Comparison of ENCODE assay signal across 1 cellular context in the genomic region with DNA sequence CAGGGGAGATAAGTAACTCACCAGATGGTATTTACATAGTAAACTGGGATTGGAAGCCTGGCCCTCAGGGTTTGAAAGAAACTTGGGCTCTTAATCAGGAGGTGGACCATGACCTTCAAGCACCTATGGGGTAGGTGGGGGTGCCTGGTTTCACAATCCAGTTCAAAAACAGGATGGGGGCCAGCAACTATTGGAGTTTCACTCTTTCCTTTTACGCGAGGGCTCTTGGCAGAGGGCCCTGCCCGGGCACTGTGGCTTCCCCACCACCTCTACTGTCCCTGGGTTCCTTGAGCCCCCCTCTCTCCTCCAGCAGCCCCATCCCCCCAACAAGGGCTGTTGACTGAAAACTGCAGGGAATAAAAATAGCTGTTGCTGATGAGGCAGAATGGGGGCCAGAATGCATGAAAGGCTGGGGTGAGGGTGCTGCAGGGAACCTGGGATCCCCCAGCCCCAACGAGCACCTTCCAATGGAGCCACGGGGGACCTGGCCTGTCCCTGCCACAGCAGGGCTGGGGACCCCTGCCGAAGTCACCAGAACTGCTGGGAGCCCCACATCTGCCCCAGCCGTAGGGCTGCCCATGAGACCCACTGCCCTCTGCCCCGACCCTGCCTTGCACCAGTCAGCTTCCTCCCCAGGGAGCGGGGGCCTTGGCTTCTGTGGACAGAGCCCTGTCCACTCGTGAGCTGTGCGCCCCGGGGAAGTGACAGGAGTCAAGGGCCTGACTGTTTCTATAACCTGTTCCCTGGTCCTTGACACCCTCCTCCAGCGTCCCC.
TF ChIP-seq lines count a peak whose summit lies in the region.

No MANE protein-coding gene starts in this region.

TF ChIP-seq in endothelial cell of umbilical vein, 7 proteins besides CTCF, POLR2A, EP300 and RAD21:
- no peak for TF ChIP-seq JUN (IDR thresholded peaks at IDR 0.05; ENCODE audit: borderline replicate concordance, insufficient read depth, insufficient read length, low read depth)
